1 cellular context compared by ENCODE assay signal in the genomic region with DNA sequence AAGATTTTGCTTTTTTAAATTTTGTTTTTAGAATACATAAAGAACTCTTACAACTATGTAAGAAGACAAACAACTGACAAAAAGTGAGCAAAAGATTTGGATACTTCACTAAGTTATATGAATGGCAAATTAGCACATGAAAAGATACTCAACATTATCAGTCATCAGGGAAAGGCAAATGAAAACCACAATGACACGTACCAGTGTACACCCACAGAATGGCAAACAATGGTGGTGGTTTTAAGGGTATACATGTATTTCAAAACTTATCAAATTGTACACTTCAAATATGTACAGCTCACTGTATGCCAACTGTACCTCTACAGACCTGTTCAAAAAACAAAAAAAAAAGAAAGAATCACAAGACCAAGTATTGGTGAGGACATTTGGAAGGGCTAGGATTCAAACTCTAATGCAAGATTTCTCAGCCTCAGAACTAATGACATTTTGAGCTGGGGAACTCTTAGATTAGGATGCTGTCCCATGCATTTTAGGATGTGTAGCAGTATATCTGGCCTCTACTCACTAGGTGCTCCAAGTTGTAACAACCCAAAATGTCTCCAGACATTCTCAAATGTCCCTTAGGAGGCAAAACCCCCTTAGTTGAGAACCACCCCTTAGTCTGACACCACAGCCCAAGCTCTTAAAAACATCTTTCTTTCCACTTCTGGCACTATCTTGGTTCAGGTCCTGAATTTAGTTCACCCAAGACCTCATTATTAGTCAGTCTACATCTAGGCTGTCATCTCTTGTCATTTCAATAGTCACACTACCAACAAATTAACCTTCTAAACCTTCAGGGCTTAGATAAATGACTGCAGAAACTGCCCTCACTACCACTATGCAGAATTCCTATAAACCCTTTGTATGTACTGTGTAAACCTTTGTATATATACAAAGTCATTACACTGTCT.
TF ChIP-seq lines count a peak whose summit lies in the region.

No MANE protein-coding gene starts in this region.

TF ChIP-seq in HEK293, 187 proteins besides CTCF, POLR2A, EP300 and RAD21:
- TF ChIP-seq SETDB1 (IDR thresholded peaks at IDR 0.05; ENCODE audit: insufficient read length, low read length) (peak; percentile 15), ZNF529 (tag by site-specific recombination; IDR thresholded peaks at IDR 0.05; ENCODE audit: insufficient replicate concordance) (no peak), FEZF1 (tag by site-specific recombination; IDR thresholded peaks at IDR 0.05) (no peak), GFI1B (tag by site-specific recombination; IDR thresholded peaks at IDR 0.05) (no peak), ZNF621 (tag by site-specific recombination; IDR thresholded peaks at IDR 0.05) (no peak), MEIS1 (CRISPR knock-in tag; IDR thresholded peaks at IDR 0.05; ENCODE audit: borderline replicate concordance) (no peak), ZNF184 (tag by site-specific recombination; IDR thresholded peaks at IDR 0.05) (peak; percentile 98), ZNF248 (tag by site-specific recombination; IDR thresholded peaks at IDR 0.05) (no peak)
